ENCODE assay signal across 17 cellular contexts in genomic region chr22:47294222-47294532, GRCh38.
A peak's percentile ranks its signal among the peaks of the same experiment; 100 is the strongest.
DNase-seq lines count a peak whose midpoint lies in the region; ATAC-seq, FAIRE-seq and TF ChIP-seq lines count a peak whose summit lies in the region.
"Had no signal": no experiment of that assay in that cellular context is flagged by ENCODE, and none has a peak within 500 bp of the region (broad histone marks: within the 10 kb centered on the region; RNA-seq: fewer than 3 reads in every experiment).

No MANE protein-coding gene starts in this region.

- no peak overlapping the region for H3K4me3 Mint-ChIP-seq in astrocyte (ENCODE audit: unreplicated experiment)
- H3K4me3 Mint-ChIP-seq: dendritic cell treated with granulocyte-macrophage colony-stimulating factor and Interleukin-4, amounts not matched to agents 40 ng/mL and 50 ng/mL, for 4 days; naive thymus-derived CD4-positive, alpha-beta T cell had no signal

- 71 to 78% methylated on average over 6 of the region's 6 CpGs for WGBS in lower leg skin, 2 donors

- H3K27ac Mint-ChIP-seq in astrocyte (ENCODE audit: unreplicated experiment) = no peak overlapping the region
- H3K27ac Mint-ChIP-seq: dendritic cell treated with granulocyte-macrophage colony-stimulating factor and Interleukin-4, amounts not matched to agents 40 ng/mL and 50 ng/mL, for 4 days; naive thymus-derived CD4-positive, alpha-beta T cell had no signal

- H3K4me3 ChIP-seq in astrocyte (ENCODE audit: insufficient read depth, low read depth, low read length) (no peak overlapping the region), lower leg skin (ENCODE audit: low read depth, poor library complexity, severe bottlenecking) (no peak overlapping the region), upper lobe of right lung (no peak overlapping the region)
- H3K4me3 ChIP-seq: SJCRH30, tibial artery had no signal

- H4K20me1 ChIP-seq in astrocyte (ENCODE audit: insufficient read depth, low read length) = no peaks in the 10 kb centered on the region

- H3K27me3 Mint-ChIP-seq in astrocyte (ENCODE audit: low read depth, unreplicated experiment) = no peaks in the 10 kb centered on the region
- H3K27me3 Mint-ChIP-seq: dendritic cell treated with granulocyte-macrophage colony-stimulating factor and Interleukin-4, amounts not matched to agents 40 ng/mL and 50 ng/mL, for 4 days had no signal

- TF ChIP-seq CTCF in astrocyte (IDR thresholded peaks at IDR 0.05; ENCODE audit: insufficient read depth, low read depth, low read length) (no peak), lower leg skin (IDR thresholded peaks at IDR 0.05) (no peak), upper lobe of right lung (IDR thresholded peaks at IDR 0.05) (no peak)

- no peak overlapping the region for H2AFZ ChIP-seq in astrocyte (ENCODE audit: low read depth, low read length)

- ATAC-seq in GM19455 (IDR thresholded peaks at IDR 0.05; ENCODE audit: unreplicated experiment) (no peak), upper lobe of right lung (no peak)
- ATAC-seq: HepG2; naive thymus-derived CD4-positive, alpha-beta T cell had no signal

- no peaks in the 10 kb centered on the region for H3K27me3 ChIP-seq in astrocyte (ENCODE audit: insufficient read depth, low read length)
- H3K27me3 ChIP-seq in upper lobe of right lung = peaks cover 8% of the 10 kb centered on the region
- H3K27me3 ChIP-seq: SJCRH30 had no signal

- H3K4me1 Mint-ChIP-seq in astrocyte (ENCODE audit: low read depth, unreplicated experiment) = no peaks in the 10 kb centered on the region
- H3K4me1 Mint-ChIP-seq: naive thymus-derived CD4-positive, alpha-beta T cell had no signal

- TF ChIP-seq POLR2A in lower leg skin (IDR thresholded peaks at IDR 0.05) = no peak

- H3K36me3 ChIP-seq in astrocyte (ENCODE audit: insufficient read depth, low read length) (no peaks in the 10 kb centered on the region), upper lobe of right lung (no peaks in the 10 kb centered on the region)
- H3K36me3 ChIP-seq: SJCRH30, tibial artery had no signal

- intact Hi-C loops in lower leg skin (cut with DNase I; ENCODE audit: low total_unique reads) (no loop called here), upper lobe of right lung (cut with DNase I) (no loop called here)

- H3K9me3 ChIP-seq in astrocyte (ENCODE audit: insufficient read depth, low read depth, low read length) = no peaks in the 10 kb centered on the region
- no peaks in the 10 kb centered on the region for H3K9me3 ChIP-seq in upper lobe of right lung
- H3K9me3 ChIP-seq: SJCRH30, tibial artery had no signal

- peaks cover 15% of the 10 kb centered on the region for H3K9me3 Mint-ChIP-seq in astrocyte (ENCODE audit: unreplicated experiment)
- H3K9me3 Mint-ChIP-seq: dendritic cell treated with granulocyte-macrophage colony-stimulating factor and Interleukin-4, amounts not matched to agents 40 ng/mL and 50 ng/mL, for 4 days had no signal

- H3K27ac ChIP-seq in astrocyte (ENCODE audit: low read depth, low read length) (no peak overlapping the region), upper lobe of right lung (no peak overlapping the region)
- H3K27ac ChIP-seq: SJCRH30 had no signal

- peaks cover 2% of the 10 kb centered on the region for H3K36me3 Mint-ChIP-seq in astrocyte (ENCODE audit: low read depth, unreplicated experiment)
- H3K36me3 Mint-ChIP-seq: naive thymus-derived CD4-positive, alpha-beta T cell had no signal

- H3K4me1 ChIP-seq in astrocyte (ENCODE audit: insufficient read depth, low read length) (no peaks in the 10 kb centered on the region), upper lobe of right lung (no peaks in the 10 kb centered on the region)
- H3K4me1 ChIP-seq: SJCRH30 had no signal

- peak overlapping the region; percentile 3 for H3K4me2 ChIP-seq in astrocyte (ENCODE audit: low read length)

- peak; percentile 50 for DNase-seq in AG08396 (ENCODE audit: low spot score)
- peak; percentile 7 for DNase-seq in HCEC 1CT
- DNase-seq in astrocyte (ENCODE audit: low read depth) = peak; percentile 57
- peak; percentile 20 to 82 for DNase-seq in lower leg skin (ENCODE audit: low spot score in 2 of 2)
- no peak for DNase-seq in NCI-H1694 treated with DMSO at 0.1 percent for 48 hours (lab: John Stamatoyannopoulos, UW)
- no peak for DNase-seq in iPS-NIHi11 (ENCODE audit: low spot score)
- no peak for DNase-seq in upper lobe of right lung
- DNase-seq: activated CD4-positive, alpha-beta T cell treated with anti-CD3 and anti-CD28 coated beads, Interleukin-2, amount 50 U/mL, for 48 hours; AML-193; naive thymus-derived CD4-positive, alpha-beta T cell; NK-92 treated with Interleukin-12 subunit alpha and Interleukin-12 subunit beta, amount 100 ng/mL, for 24 hours; SJCRH30 had no signal

- no peaks in the 10 kb centered on the region for H3K79me2 ChIP-seq in astrocyte (ENCODE audit: insufficient read depth, low read length)

- H3K9ac ChIP-seq in astrocyte (ENCODE audit: low read length) = no peak overlapping the region

- no peak for FAIRE-seq in astrocyte (lab: Jason Lieb, UNC)
- FAIRE-seq: H1, HepG2 had no signal

Comparison
In these comparisons a context has a peak if more than half of its experiments do, and no peak if none do; other contexts are left out.
1. DNase-seq: peak in AG08396 (single experiment), HCEC 1CT (single experiment), astrocyte (single experiment) and lower leg skin (2 of 2); none in NCI-H1694 treated with DMSO at 0.1 percent for 48 hours (single experiment), iPS-NIHi11 (single experiment) and upper lobe of right lung (single experiment).